Comparison of ENCODE assay signal across 9 cellular contexts in the genomic region with DNA sequence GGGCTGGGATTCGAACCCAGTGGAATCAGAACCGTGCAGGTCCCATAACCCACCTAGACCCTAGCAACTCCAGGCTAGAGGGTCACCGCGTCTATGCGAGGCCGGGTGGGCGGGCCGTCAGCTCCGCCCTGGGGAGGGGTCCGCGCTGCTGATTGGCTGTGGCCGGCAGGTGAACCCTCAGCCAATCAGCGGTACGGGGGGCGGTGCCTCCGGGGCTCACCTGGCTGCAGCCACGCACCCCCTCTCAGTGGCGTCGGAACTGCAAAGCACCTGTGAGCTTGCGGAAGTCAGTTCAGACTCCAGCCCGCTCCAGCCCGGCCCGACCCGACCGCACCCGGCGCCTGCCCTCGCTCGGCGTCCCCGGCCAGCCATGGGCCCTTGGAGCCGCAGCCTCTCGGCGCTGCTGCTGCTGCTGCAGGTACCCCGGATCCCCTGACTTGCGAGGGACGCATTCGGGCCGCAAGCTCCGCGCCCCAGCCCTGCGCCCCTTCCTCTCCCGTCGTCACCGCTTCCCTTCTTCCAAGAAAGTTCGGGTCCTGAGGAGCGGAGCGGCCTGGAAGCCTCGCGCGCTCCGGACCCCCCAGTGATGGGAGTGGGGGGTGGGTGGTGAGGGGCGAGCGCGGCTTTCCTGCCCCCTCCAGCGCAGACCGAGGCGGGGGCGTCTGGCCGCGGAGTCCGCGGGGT. TPM values are rescaled to one million over a fixed set of nuclear protein-coding genes. Genes with fewer than 3 reads are reported as not detected.
DNase-seq lines count a peak whose midpoint lies in the region; ATAC-seq and FAIRE-seq lines count a peak whose summit lies in the region.
"Had no signal": no experiment of that assay in that cellular context is flagged by ENCODE, and none has a peak within 500 bp of the region (broad histone marks: within the 10 kb centered on the region; RNA-seq: fewer than 3 reads in every experiment).

Gene CDH1, plus strand, starts transcription at position 247 of the 684 bp plus-strand sequence. Its CDS starts 124 bp downstream, at position 371.

- peak within 1 kb of the TSS; percentile 48 for H4K8ac ChIP-seq in neuronal stem cell (ENCODE audit: low read depth, low read length)

- peak within 1 kb of the TSS; percentile 30 for H3K9ac ChIP-seq in neuronal stem cell (ENCODE audit: low read depth, low read length, poor library complexity)

- no peak within 1 kb of the TSS for H2BK12ac ChIP-seq in neuronal stem cell (ENCODE audit: low read length)

- no peaks in the 10 kb centered on the region for H3K36me3 ChIP-seq in neuronal stem cell (replicated peaks in 1 of 2; ENCODE audit: control insufficient read depth in 2 of 2, insufficient read depth in 2 of 2, low read length in 2 of 2)

- peak within 1 kb of the TSS; percentile 64 for H3K4me3 Mint-ChIP-seq in activated CD4-positive, alpha-beta T cell treated with anti-CD3 and anti-CD28 coated beads, Interleukin-2, amount 10 ng/mL, durations not matched to agents 24 days and 14 days

- H3K4ac ChIP-seq in neuronal stem cell (ENCODE audit: low read length): no peak within 1 kb of the TSS

- H3K79me1 ChIP-seq in neuronal stem cell (ENCODE audit: low read depth, low read length): no peaks in the 10 kb centered on the region

- no peaks in the 10 kb centered on the region for H3K36me3 Mint-ChIP-seq in activated CD4-positive, alpha-beta T cell treated with anti-CD3 and anti-CD28 coated beads, Interleukin-2, amount 10 ng/mL, durations not matched to agents 24 days and 14 days (ENCODE audit: low read depth)

- H3K23ac ChIP-seq in neuronal stem cell (ENCODE audit: low read depth, low read length, poor library complexity): peak within 1 kb of the TSS; percentile 90

- H3K9me3 Mint-ChIP-seq in activated CD4-positive, alpha-beta T cell treated with anti-CD3 and anti-CD28 coated beads, Interleukin-2, amount 10 ng/mL, durations not matched to agents 24 days and 14 days: no peaks in the 10 kb centered on the region

- peaks cover 0 to 8% of the 10 kb centered on the region in 2 donors for H3K4me1 ChIP-seq in neuronal stem cell (ENCODE audit: control insufficient read depth in 2 of 2, insufficient read depth in 1 of 2, low read depth in 1 of 2, low read length in 2 of 2)

- no peak within 1 kb of the TSS for H3K27ac ChIP-seq in neuronal stem cell (replicated peaks; ENCODE audit: low read length)

- no peak for FAIRE-seq in urothelium cell line (lab: Jason Lieb, UNC)

- H4K91ac ChIP-seq in neuronal stem cell (ENCODE audit: low read depth, low read length, poor library complexity): no peak within 1 kb of the TSS

- H2AK5ac ChIP-seq in neuronal stem cell (ENCODE audit: low read depth, low read length): peak within 1 kb of the TSS; percentile 35

- peak; percentile 92 for ATAC-seq in esophagus mucosa

- H3K27me3 ChIP-seq in neuronal stem cell (ENCODE audit: control insufficient read depth in 3 of 3, insufficient read depth in 3 of 3, low read depth in 1 of 3, low read length in 3 of 3): peaks cover 11 to 83% (median 24%) of the 10 kb centered on the region in 3 experiments

- H3K4me3 ChIP-seq in neuronal stem cell (ENCODE audit: low read length in 2 of 2): peak within 1 kb of the TSS in 1 of 2 donors; percentile 85

- peak within 1 kb of the TSS; percentile 76 for H3K18ac ChIP-seq in neuronal stem cell (ENCODE audit: low read length)

- H2BK120ac ChIP-seq in neuronal stem cell (ENCODE audit: low read depth, low read length): no peak within 1 kb of the TSS

- no peak within 1 kb of the TSS for H2BK15ac ChIP-seq in neuronal stem cell (ENCODE audit: low read length)

- no peaks in the 10 kb centered on the region for H3K9me3 ChIP-seq in neuronal stem cell (replicated peaks in 1 of 2; ENCODE audit: control insufficient read depth in 2 of 2, insufficient read depth in 1 of 2, low read depth in 1 of 2, low read length in 2 of 2)

- H3K27me3 Mint-ChIP-seq in activated CD4-positive, alpha-beta T cell treated with anti-CD3 and anti-CD28 coated beads, Interleukin-2, amount 10 ng/mL, durations not matched to agents 24 days and 14 days: peaks cover 36% of the 10 kb centered on the region

- H3K14ac ChIP-seq in neuronal stem cell (ENCODE audit: low read length): peak within 1 kb of the TSS; percentile 31

- in situ Hi-C loops in KBM-7 (cut with MboI; ENCODE audit: low pct_unique_long_range_greater_than_20kb, low sequenced_read_pairs): no loop called here

- intact Hi-C loops in activated CD4-positive, alpha-beta T cell treated with anti-CD3 and anti-CD28 coated beads, Interleukin-2, amount 10 ng/mL, durations not matched to agents 24 days and 14 days (cut with micrococcal nuclease): no loop called here

- WGBS in neuronal stem cell (ENCODE audit: extremely low coverage in 2 of 2, insufficient read length in 2 of 2, insufficient replicate concordance in 1 of 2), 2 donors: no CpG with 5 or more reads among the region's 63 CpGs

- no peak within 1 kb of the TSS for H3K27ac Mint-ChIP-seq in activated CD4-positive, alpha-beta T cell treated with anti-CD3 and anti-CD28 coated beads, Interleukin-2, amount 10 ng/mL, durations not matched to agents 24 days and 14 days

- H2BK5ac ChIP-seq in neuronal stem cell (ENCODE audit: low read length): no peak within 1 kb of the TSS

- peaks cover 11% of the 10 kb centered on the region for H3K4me1 Mint-ChIP-seq in activated CD4-positive, alpha-beta T cell treated with anti-CD3 and anti-CD28 coated beads, Interleukin-2, amount 10 ng/mL, durations not matched to agents 24 days and 14 days

- peak within 1 kb of the TSS; percentile 96 for H3K4me2 ChIP-seq in neuronal stem cell (ENCODE audit: insufficient read depth, low read length, poor library complexity, severe bottlenecking)

- peak within 1 kb of the TSS; percentile 85 for H2AFZ ChIP-seq in neuronal stem cell (ENCODE audit: low read length)

- peak; percentile 74 for DNase-seq in activated effector memory CD4-positive, alpha-beta T cell treated with anti-CD3 and anti-CD28 coated beads, Interleukin-2, amount 50 U/mL, for 16 hours
- DNase-seq in activated effector memory CD4-positive, alpha-beta T cell treated with Interleukin-2 at 50 U/mL for 16 hours: no peak
- DNase-seq in activated CD4-positive, alpha-beta T cell treated with anti-CD3 and anti-CD28 coated beads, Interleukin-2, amount 10 ng/mL, durations not matched to agents 24 days and 14 days: peak; percentile 70
- DNase-seq in neuronal stem cell (ENCODE audit: low spot score) (no peak), H4 (ENCODE audit: low spot score) (no peak), urothelium cell line (ENCODE audit: low spot score) (no peak), KBM-7 (no peak)
- DNase-seq: left cardiac atrium had no signal

RNA-seq across cellular contexts. Expression of gene CDH1, which starts in this region (rescaled TPM):
- 1.4 and 1.5 TPM in 2 replicates for total RNA-seq in activated CD4-positive, alpha-beta T cell treated with anti-CD3 and anti-CD28 coated beads, Interleukin-2, amount 10 ng/mL, durations not matched to agents 24 days and 14 days
- 334 TPM for total RNA-seq in esophagus mucosa
- polyA plus RNA-seq in neuronal stem cell (2013, experiment 1 of 2): 0.13 TPM
- polyA plus RNA-seq in neuronal stem cell (2013, experiment 2 of 2): 0.06 TPM
- total RNA-seq in H4 (2014; rRNA removed; shearing (Covaris generic)): not detected in 2 replicates

Comparison
In these comparisons a context has a peak if more than half of its experiments do, and no peak if none do; other contexts are left out.
1. RNA of gene CDH1 (total RNA-seq): 334 TPM in esophagus mucosa (single experiment); 1.4 to 1.5 TPM in activated CD4-positive, alpha-beta T cell treated with anti-CD3 and anti-CD28 coated beads, Interleukin-2, amount 10 ng/mL, durations not matched to agents 24 days and 14 days and not detected in H4; every median in the first group is over 100 times any median in the second.
2. DNase-seq: peak in activated effector memory CD4-positive, alpha-beta T cell treated with anti-CD3 and anti-CD28 coated beads, Interleukin-2, amount 50 U/mL, for 16 hours (single experiment) and activated CD4-positive, alpha-beta T cell treated with anti-CD3 and anti-CD28 coated beads, Interleukin-2, amount 10 ng/mL, durations not matched to agents 24 days and 14 days (single experiment); none in activated effector memory CD4-positive, alpha-beta T cell treated with Interleukin-2 at 50 U/mL for 16 hours (single experiment), neuronal stem cell (single experiment), H4 (single experiment), urothelium cell line (single experiment) and KBM-7 (single experiment).